ENCODE assay signal across 1 cellular context in the genomic region with DNA sequence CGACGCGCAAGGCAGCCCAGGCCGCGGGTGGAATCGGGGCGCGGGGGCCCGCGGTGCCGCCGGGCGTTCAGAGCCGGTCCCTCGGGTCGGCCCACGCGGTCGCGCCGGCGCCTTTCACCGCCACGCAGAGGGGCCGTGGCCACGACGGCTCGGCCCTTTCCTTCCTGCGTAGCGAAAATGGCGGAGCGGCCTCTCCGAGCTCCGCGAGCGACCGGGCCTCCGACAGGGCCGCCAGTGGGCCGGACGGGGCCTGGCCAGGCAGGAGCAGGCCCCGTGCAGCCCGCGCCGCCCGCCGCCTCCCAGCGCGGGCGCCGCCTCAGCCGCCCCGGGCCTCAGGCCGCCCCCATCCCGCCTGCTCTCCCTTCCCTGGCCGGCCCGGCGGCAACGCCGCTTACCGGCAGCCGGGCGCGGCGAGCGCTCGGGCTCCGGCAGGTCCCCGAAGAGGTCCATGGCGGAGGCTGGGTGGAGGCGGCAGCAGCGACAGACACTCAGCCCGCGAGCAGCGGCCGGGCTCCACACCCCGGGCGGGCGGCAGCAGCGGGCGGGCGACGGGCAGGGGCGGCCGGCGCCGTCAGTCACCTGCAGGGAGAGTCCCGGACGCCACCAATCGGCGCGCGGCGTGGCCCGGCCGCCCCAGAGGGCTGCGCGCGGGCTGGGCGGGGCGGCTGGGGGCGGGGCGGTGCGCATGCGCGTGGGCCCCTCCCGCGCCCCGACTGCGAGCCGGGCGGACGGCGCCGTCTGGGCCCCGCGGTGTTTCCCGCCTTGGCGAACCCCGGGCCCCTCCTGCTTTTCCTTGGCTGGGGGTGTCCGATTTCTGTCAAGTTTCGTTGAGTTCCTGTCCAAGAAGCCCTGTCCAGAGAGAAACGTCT.
TF ChIP-seq lines count a peak whose summit lies in the region.

A gene with protein sequence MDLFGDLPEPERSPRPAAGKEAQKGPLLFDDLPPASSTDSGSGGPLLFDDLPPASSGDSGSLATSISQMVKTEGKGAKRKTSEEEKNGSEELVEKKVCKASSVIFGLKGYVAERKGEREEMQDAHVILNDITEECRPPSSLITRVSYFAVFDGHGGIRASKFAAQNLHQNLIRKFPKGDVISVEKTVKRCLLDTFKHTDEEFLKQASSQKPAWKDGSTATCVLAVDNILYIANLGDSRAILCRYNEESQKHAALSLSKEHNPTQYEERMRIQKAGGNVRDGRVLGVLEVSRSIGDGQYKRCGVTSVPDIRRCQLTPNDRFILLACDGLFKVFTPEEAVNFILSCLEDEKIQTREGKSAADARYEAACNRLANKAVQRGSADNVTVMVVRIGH (minus strand): TSS at position 592 of the 869 bp plus-strand sequence. CDS start 142 bp downstream, at position 450.

TF ChIP-seq in H1, 55 proteins besides CTCF, POLR2A, EP300 and RAD21 (continued from another document):
- TF ChIP-seq SP1 (IDR thresholded peaks at IDR 0.05; ENCODE audit: low read depth, low read length) (no peak), BCL11A (IDR thresholded peaks at IDR 0.05; ENCODE audit: low read depth in 2 of 2, low read length in 2 of 2) (no peak), TAF7 (optimal IDR thresholded peaks at IDR 0.05; ENCODE audit: borderline replicate concordance, low read depth, low read length) (no peak), RXRA (IDR thresholded peaks at IDR 0.05; ENCODE audit: insufficient read depth, low read depth, low read length) (no peak)
